Comparison of ENCODE assay signal across 2 cellular contexts in the genomic region with DNA sequence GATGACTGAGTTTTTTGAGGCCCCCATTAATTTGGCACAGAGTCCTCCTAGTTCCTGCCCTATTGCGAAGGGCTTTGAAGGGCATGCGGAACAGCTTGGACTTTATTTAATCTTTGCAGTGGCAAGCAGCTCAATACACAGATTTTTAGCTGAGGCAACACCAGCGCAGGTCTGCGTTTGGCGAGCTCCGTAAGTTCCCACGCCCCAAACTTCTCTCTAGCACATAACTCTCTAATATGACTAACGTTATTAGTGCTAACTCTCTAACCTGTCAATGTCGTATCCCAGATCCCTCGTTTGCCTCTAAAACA.
TF ChIP-seq lines count a peak whose summit lies in the region.

No MANE protein-coding gene starts in this region.

TF ChIP-seq in IMR-90, 13 proteins besides CTCF, POLR2A, EP300 and RAD21 (continued from another document):
- no peak for TF ChIP-seq NFE2L2 (IDR thresholded peaks at IDR 0.05; ENCODE audit: low read depth, low read length)
- TF ChIP-seq MAZ (IDR thresholded peaks at IDR 0.05; ENCODE audit: borderline replicate concordance, low read depth, low read length): no peak
- no peak for TF ChIP-seq MAFK (IDR thresholded peaks at IDR 0.05; ENCODE audit: low read depth, low read length)
- TF ChIP-seq, protein P1, sequence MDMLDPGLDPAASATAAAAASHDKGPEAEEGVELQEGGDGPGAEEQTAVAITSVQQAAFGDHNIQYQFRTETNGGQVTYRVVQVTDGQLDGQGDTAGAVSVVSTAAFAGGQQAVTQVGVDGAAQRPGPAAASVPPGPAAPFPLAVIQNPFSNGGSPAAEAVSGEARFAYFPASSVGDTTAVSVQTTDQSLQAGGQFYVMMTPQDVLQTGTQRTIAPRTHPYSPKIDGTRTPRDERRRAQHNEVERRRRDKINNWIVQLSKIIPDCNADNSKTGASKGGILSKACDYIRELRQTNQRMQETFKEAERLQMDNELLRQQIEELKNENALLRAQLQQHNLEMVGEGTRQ (IDR thresholded peaks at IDR 0.05; ENCODE audit: low read depth, low read length): no peak
- no peak for TF ChIP-seq SMC3 (IDR thresholded peaks at IDR 0.05; ENCODE audit: low read depth, low read length)
- TF ChIP-seq RCOR1 (IDR thresholded peaks at IDR 0.05; ENCODE audit: insufficient replicate concordance, low read length): no peak
- TF ChIP-seq, protein P2, sequence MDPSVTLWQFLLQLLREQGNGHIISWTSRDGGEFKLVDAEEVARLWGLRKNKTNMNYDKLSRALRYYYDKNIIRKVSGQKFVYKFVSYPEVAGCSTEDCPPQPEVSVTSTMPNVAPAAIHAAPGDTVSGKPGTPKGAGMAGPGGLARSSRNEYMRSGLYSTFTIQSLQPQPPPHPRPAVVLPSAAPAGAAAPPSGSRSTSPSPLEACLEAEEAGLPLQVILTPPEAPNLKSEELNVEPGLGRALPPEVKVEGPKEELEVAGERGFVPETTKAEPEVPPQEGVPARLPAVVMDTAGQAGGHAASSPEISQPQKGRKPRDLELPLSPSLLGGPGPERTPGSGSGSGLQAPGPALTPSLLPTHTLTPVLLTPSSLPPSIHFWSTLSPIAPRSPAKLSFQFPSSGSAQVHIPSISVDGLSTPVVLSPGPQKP (IDR thresholded peaks at IDR 0.05; ENCODE audit: borderline replicate concordance, low read depth, low read length): no peak
- TF ChIP-seq FOS (IDR thresholded peaks at IDR 0.05; ENCODE audit: low read depth, low read length): no peak
- TF ChIP-seq CEBPB (IDR thresholded peaks at IDR 0.05; ENCODE audit: low read depth, low read length): no peak
- no peak for TF ChIP-seq RFX5 (IDR thresholded peaks at IDR 0.05; ENCODE audit: low read depth, low read length)

TF ChIP-seq in neural cell, 6 proteins besides CTCF, POLR2A, EP300 and RAD21 (continued from another document):
- TF ChIP-seq SMC3 (conservative IDR thresholded peaks at IDR 0.05; ENCODE audit: poor library complexity) (no peak), MXI1 (conservative IDR thresholded peaks at IDR 0.05; ENCODE audit: poor library complexity, severe bottlenecking) (no peak)
- TF ChIP-seq, protein P3, sequence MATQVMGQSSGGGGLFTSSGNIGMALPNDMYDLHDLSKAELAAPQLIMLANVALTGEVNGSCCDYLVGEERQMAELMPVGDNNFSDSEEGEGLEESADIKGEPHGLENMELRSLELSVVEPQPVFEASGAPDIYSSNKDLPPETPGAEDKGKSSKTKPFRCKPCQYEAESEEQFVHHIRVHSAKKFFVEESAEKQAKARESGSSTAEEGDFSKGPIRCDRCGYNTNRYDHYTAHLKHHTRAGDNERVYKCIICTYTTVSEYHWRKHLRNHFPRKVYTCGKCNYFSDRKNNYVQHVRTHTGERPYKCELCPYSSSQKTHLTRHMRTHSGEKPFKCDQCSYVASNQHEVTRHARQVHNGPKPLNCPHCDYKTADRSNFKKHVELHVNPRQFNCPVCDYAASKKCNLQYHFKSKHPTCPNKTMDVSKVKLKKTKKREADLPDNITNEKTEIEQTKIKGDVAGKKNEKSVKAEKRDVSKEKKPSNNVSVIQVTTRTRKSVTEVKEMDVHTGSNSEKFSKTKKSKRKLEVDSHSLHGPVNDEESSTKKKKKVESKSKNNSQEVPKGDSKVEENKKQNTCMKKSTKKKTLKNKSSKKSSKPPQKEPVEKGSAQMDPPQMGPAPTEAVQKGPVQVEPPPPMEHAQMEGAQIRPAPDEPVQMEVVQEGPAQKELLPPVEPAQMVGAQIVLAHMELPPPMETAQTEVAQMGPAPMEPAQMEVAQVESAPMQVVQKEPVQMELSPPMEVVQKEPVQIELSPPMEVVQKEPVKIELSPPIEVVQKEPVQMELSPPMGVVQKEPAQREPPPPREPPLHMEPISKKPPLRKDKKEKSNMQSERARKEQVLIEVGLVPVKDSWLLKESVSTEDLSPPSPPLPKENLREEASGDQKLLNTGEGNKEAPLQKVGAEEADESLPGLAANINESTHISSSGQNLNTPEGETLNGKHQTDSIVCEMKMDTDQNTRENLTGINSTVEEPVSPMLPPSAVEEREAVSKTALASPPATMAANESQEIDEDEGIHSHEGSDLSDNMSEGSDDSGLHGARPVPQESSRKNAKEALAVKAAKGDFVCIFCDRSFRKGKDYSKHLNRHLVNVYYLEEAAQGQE (IDR thresholded peaks at IDR 0.05; ENCODE audit: borderline replicate concordance): no peak
